1 cellular context compared by ENCODE assay signal in genomic region chr13:26019881-26020535, GRCh38.
TF ChIP-seq lines count a peak whose summit lies in the region.

No MANE protein-coding gene starts in this region.

TF ChIP-seq in SK-N-SH treated with all-trans-retinoic acid at 6 μM for 48 hours, 23 proteins besides CTCF, POLR2A, EP300 and RAD21 (continued from another document):
- no peak for TF ChIP-seq PATZ1 (CRISPR knock-in tag; IDR thresholded peaks at IDR 0.05; ENCODE audit: borderline replicate concordance)
- no peak for TF ChIP-seq ZFP30 (CRISPR knock-in tag; IDR thresholded peaks at IDR 0.05)
- TF ChIP-seq RARB (CRISPR knock-in tag; IDR thresholded peaks at IDR 0.05) = no peak
- no peak for TF ChIP-seq POU6F1 (CRISPR knock-in tag; IDR thresholded peaks at IDR 0.05; ENCODE audit: borderline replicate concordance, low read depth)
- no peak for TF ChIP-seq TCF4 (CRISPR knock-in tag; IDR thresholded peaks at IDR 0.05; ENCODE audit: borderline replicate concordance)
